ENCODE assay signal across 18 cellular contexts in the genomic region with DNA sequence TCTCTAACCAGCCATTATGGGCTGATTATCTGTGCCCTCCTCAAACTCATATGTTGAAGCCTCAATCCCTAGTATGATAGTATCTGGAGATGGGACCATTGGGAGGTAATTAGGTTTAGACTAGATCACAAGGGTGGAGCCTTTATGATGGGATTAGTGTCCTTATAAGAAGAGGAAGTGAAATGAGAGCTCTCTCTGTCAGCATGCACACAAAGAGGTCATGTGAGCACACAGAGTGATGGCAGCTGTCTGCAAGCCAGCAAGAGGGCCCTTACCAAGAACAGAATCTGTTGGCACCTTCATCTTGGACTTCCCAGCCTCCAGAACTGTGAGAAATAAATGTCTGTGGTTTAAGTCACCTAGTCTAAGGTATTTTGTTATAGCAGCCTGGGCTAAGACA.
DNase-seq lines count a peak whose midpoint lies in the region; ATAC-seq and TF ChIP-seq lines count a peak whose summit lies in the region.
"Had no signal": no experiment of that assay in that cellular context is flagged by ENCODE, and none has a peak within 500 bp of the region (broad histone marks: within the 10 kb centered on the region; RNA-seq: fewer than 3 reads in every experiment).

No MANE protein-coding gene starts in this region.

- H3K9me2 ChIP-seq in MM.1S (replicated peaks; ENCODE audit: insufficient read depth, low read length): no peaks in the 10 kb centered on the region

- H3K4me3 ChIP-seq in MM.1S (ENCODE audit: low read length): no peak overlapping the region

- H3K27me3 Mint-ChIP-seq in activated CD8-positive, alpha-beta memory T cell treated with anti-CD3 and anti-CD28 coated beads, Interleukin-2, amount 10 ng/mL, durations not matched to agents 7 days and 5 days: peaks cover 2% of the 10 kb centered on the region

- no peaks in the 10 kb centered on the region for H4K20me1 ChIP-seq in MM.1S (ENCODE audit: insufficient read depth, low read length)

- peak; percentile 25 for DNase-seq in DMS53 treated with DMSO at 0.1 percent for 48 hours (lab: John Stamatoyannopoulos, UW; ENCODE audit: unreplicated experiment)
- peak; percentile 33 for DNase-seq in MM.1S
- DNase-seq in OCI-M1 (lab: John Stamatoyannopoulos, UW): peak; percentile 77
- DNase-seq in cerebellum (ENCODE audit: low spot score): no peak
- DNase-seq in activated CD8-positive, alpha-beta memory T cell treated with anti-CD3 and anti-CD28 coated beads, Interleukin-2, amount 10 ng/mL, durations not matched to agents 7 days and 5 days: no peak
- DNase-seq: activated naive CD4-positive, alpha-beta T cell treated with anti-CD3 and anti-CD28 coated beads, Interleukin-2, amount 50 U/mL, for 16 hours; brain microvascular endothelial cell; GDM1; HFFc6; naive thymus-derived CD4-positive, alpha-beta T cell; NCI-H187; stimulated activated CD4-positive, alpha-beta T cell treated with anti-CD3 and anti-CD28 coated beads, Interleukin-15, amount 100 ng/mL, for 24 hours; SW 1271 had no signal

- ATAC-seq in GM21576 (IDR thresholded peaks at IDR 0.05; ENCODE audit: unreplicated experiment) (peak; percentile 75), HG02763 (IDR thresholded peaks at IDR 0.05; ENCODE audit: unreplicated experiment) (no peak), GM21360 (IDR thresholded peaks at IDR 0.05; ENCODE audit: unreplicated experiment) (no peak)
- ATAC-seq in activated CD8-positive, alpha-beta memory T cell treated with anti-CD3 and anti-CD28 coated beads, Interleukin-2, amount 10 ng/mL, durations not matched to agents 7 days and 5 days: no peak
- ATAC-seq: activated CD4-positive, CD25-positive, alpha-beta regulatory T cell treated with anti-CD3 and anti-CD28 coated beads, Interleukin-2, amount 50 U/mL, for 24 hours; left lobe of liver; naive thymus-derived CD4-positive, alpha-beta T cell had no signal

- H2AFZ ChIP-seq in MM.1S (ENCODE audit: low read length): no peak overlapping the region

- CTCF ChIA-PET in activated CD8-positive, alpha-beta memory T cell treated with anti-CD3 and anti-CD28 coated beads, Interleukin-2, amount 10 ng/mL, durations not matched to agents 7 days and 5 days (lab: Charles Lee): no interaction called here

- H3K9me3 ChIP-seq in MM.1S (replicated peaks; ENCODE audit: insufficient read depth, low read length): no peaks in the 10 kb centered on the region

- no peaks in the 10 kb centered on the region for H3F3A ChIP-seq in MM.1S (ENCODE audit: insufficient read depth, low read length)

- no peak overlapping the region for H3K4me3 Mint-ChIP-seq in activated CD8-positive, alpha-beta memory T cell treated with anti-CD3 and anti-CD28 coated beads, Interleukin-2, amount 10 ng/mL, durations not matched to agents 7 days and 5 days
- H3K4me3 Mint-ChIP-seq: HFFc6; naive thymus-derived CD4-positive, alpha-beta T cell had no signal

- no peak overlapping the region for H3K27ac Mint-ChIP-seq in activated CD8-positive, alpha-beta memory T cell treated with anti-CD3 and anti-CD28 coated beads, Interleukin-2, amount 10 ng/mL, durations not matched to agents 7 days and 5 days
- H3K27ac Mint-ChIP-seq: HFFc6; naive thymus-derived CD4-positive, alpha-beta T cell had no signal

- no peaks in the 10 kb centered on the region for H3K36me3 Mint-ChIP-seq in activated CD8-positive, alpha-beta memory T cell treated with anti-CD3 and anti-CD28 coated beads, Interleukin-2, amount 10 ng/mL, durations not matched to agents 7 days and 5 days
- H3K36me3 Mint-ChIP-seq: naive thymus-derived CD4-positive, alpha-beta T cell had no signal

- H3K9me3 Mint-ChIP-seq in activated CD8-positive, alpha-beta memory T cell treated with anti-CD3 and anti-CD28 coated beads, Interleukin-2, amount 10 ng/mL, durations not matched to agents 7 days and 5 days (ENCODE audit: low read depth): no peaks in the 10 kb centered on the region
- H3K9me3 Mint-ChIP-seq: HFFc6; naive thymus-derived CD4-positive, alpha-beta T cell had no signal

- TF ChIP-seq CTCF in MM.1S (IDR thresholded peaks at IDR 0.05; ENCODE audit: low read length): no peak

- no peak overlapping the region for H3K4me2 ChIP-seq in MM.1S (ENCODE audit: low read depth, low read length)

- H3K27me3 ChIP-seq in MM.1S (replicated peaks; ENCODE audit: insufficient read depth, low read length): no peaks in the 10 kb centered on the region
- H3K27me3 ChIP-seq: brain microvascular endothelial cell had no signal

- H3K4me1 Mint-ChIP-seq in activated CD8-positive, alpha-beta memory T cell treated with anti-CD3 and anti-CD28 coated beads, Interleukin-2, amount 10 ng/mL, durations not matched to agents 7 days and 5 days: no peaks in the 10 kb centered on the region
- H3K4me1 Mint-ChIP-seq: naive thymus-derived CD4-positive, alpha-beta T cell had no signal

- H3K36me3 ChIP-seq in MM.1S (replicated peaks; ENCODE audit: insufficient read depth, low read length): no peaks in the 10 kb centered on the region
- H3K36me3 ChIP-seq: brain microvascular endothelial cell had no signal

- no peak overlapping the region for H3K9ac ChIP-seq in MM.1S (ENCODE audit: low read length)

- H3K79me2 ChIP-seq in MM.1S (ENCODE audit: low read length): no peaks in the 10 kb centered on the region

- 0 out of 2 replicates have a peak, but pooled peaks cover 8% of the 10 kb centered on the region for H3K4me1 ChIP-seq in MM.1S (ENCODE audit: low read length)

- no peak overlapping the region for H3K27ac ChIP-seq in MM.1S (ENCODE audit: low read length)
- H3K27ac ChIP-seq: brain microvascular endothelial cell had no signal

Comparison
In these comparisons a context has a peak if more than half of its experiments do, and no peak if none do; other contexts are left out.
1. DNase-seq: peak in DMS53 treated with DMSO at 0.1 percent for 48 hours (single experiment), MM.1S (single experiment) and OCI-M1 (single experiment); none in cerebellum (single experiment) and activated CD8-positive, alpha-beta memory T cell treated with anti-CD3 and anti-CD28 coated beads, Interleukin-2, amount 10 ng/mL, durations not matched to agents 7 days and 5 days (single experiment).